ENCODE assay signal across 9 cellular contexts in the genomic region with DNA sequence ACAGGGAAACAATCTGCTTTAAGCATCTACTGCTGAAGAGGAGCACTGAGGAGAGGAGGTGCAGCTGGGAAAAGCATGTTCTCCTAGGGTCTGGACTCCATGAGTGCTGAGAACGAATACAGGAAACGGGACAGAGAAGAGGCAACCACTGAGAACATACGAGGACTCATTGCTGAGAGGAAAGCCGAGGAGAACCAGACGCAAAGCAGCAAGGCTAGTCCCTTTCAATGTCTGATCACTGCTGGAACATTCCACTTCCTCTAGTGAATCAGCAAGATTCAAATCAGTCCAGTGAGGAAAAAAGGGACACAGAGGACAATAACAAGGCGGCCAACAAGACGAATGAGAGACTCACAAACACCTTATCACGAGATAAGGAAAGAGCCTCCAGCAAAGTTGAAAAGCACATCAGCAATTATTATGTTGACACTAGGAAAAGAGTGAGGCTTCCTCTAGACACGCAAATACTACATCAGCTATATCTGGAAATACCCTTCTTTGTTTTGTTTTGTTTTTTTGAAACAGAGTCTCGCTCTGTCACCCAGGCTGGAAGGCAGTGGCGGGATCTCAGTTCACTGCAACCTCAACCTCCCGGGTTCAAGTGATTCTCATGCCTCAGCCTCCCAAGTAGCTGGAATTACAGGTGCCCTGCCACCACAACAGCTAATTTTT. TPM values are rescaled to one million over a fixed set of nuclear protein-coding genes. Genes with fewer than 3 reads are reported as not detected.
A peak's percentile ranks its signal among the peaks of the same experiment; 100 is the strongest.
DNase-seq lines count a peak whose midpoint lies in the region; ATAC-seq and TF ChIP-seq lines count a peak whose summit lies in the region.
"Had no signal": no experiment of that assay in that cellular context is flagged by ENCODE, and none has a peak within 500 bp of the region (broad histone marks: within the 10 kb centered on the region; RNA-seq: fewer than 3 reads in every experiment).

No MANE protein-coding gene starts in this region.

- no peak for DNase-seq in activated T-cell treated with anti-CD3 and anti-CD28 coated beads, Interleukin-2, amount 50 U/mL, for 24 hours
- DNase-seq in activated T-cell treated with anti-CD3 and anti-CD28 coated beads for 4 hours (no peak), astrocyte of the spinal cord (ENCODE audit: low read depth, low spot score) (peak; percentile 21), left lung (no peak), tibial artery (no peak), NCI-H2081 treated with DMSO at 0.1 percent for 48 hours (lab: John Stamatoyannopoulos, UW) (no peak), amniotic stem cell (lab: John Stamatoyannopoulos, UW) (no peak)
- DNase-seq: BE2C had no signal

- in situ Hi-C loops in astrocyte of the spinal cord (cut with HindIII; ENCODE audit: low sequenced_read_pairs) = no loop called here

- intact Hi-C loops in left lung (cut with DNase I) (no loop called here), tibial artery (cut with DNase I; ENCODE audit: low total_unique reads) (no loop called here)

- no peak for TF ChIP-seq CTCF in astrocyte of the spinal cord (IDR thresholded peaks at IDR 0.05; ENCODE audit: low read depth, low read length)
- no peak for TF ChIP-seq CTCF in left lung (IDR thresholded peaks at IDR 0.05)
- no peak for TF ChIP-seq CTCF in tibial artery (IDR thresholded peaks at IDR 0.05)

- H3K4me1 Mint-ChIP-seq in activated T-cell treated with anti-CD3 and anti-CD28 coated beads, Interleukin-2, amount 50 U/mL, for 24 hours (ENCODE audit: low read depth) = peaks cover 19% of the 10 kb centered on the region

- no peaks in the 10 kb centered on the region for H3K27me3 Mint-ChIP-seq in activated T-cell treated with anti-CD3 and anti-CD28 coated beads, Interleukin-2, amount 50 U/mL, for 24 hours

- peaks cover 0 to 97% of the 10 kb centered on the region in 2 donors for H3K36me3 ChIP-seq in left lung
- H3K36me3 ChIP-seq in tibial artery = peaks cover 42 to 91% (median 71%) of the 10 kb centered on the region in 3 donors

- no peaks in the 10 kb centered on the region for H3K9me3 Mint-ChIP-seq in activated T-cell treated with anti-CD3 and anti-CD28 coated beads, Interleukin-2, amount 50 U/mL, for 24 hours

- H3K36me3 Mint-ChIP-seq in activated T-cell treated with anti-CD3 and anti-CD28 coated beads, Interleukin-2, amount 50 U/mL, for 24 hours (ENCODE audit: low read depth) = peaks cover 85% of the 10 kb centered on the region

- no peak overlapping the region for H3K4me3 Mint-ChIP-seq in activated T-cell treated with anti-CD3 and anti-CD28 coated beads, Interleukin-2, amount 50 U/mL, for 24 hours

- ATAC-seq in left lung = peak; percentile 63
- no peak for ATAC-seq in GM19324 (IDR thresholded peaks at IDR 0.05; ENCODE audit: low FRiP score, unreplicated experiment)

- no peaks in the 10 kb centered on the region for H3K27me3 ChIP-seq in left lung
- no peaks in the 10 kb centered on the region for H3K27me3 ChIP-seq in tibial artery
- H3K27me3 ChIP-seq: BE2C had no signal

- H3K27ac Mint-ChIP-seq in activated T-cell treated with anti-CD3 and anti-CD28 coated beads, Interleukin-2, amount 50 U/mL, for 24 hours = peak overlapping the region; percentile 78

- no peaks in the 10 kb centered on the region for H3K9me3 ChIP-seq in left lung
- H3K9me3 ChIP-seq in tibial artery = no peaks in the 10 kb centered on the region
- H3K9me3 ChIP-seq: BE2C had no signal

- H3K4me3 ChIP-seq in astrocyte of the spinal cord (ENCODE audit: low read depth, low read length) = no peak overlapping the region
- no peak overlapping the region for H3K4me3 ChIP-seq in left lung
- no peak overlapping the region for H3K4me3 ChIP-seq in tibial artery

- H3K27ac ChIP-seq in left lung = peak overlapping the region; percentile 78 to 79
- peak overlapping the region; percentile 42 to 44 for H3K27ac ChIP-seq in tibial artery

- peaks cover 0 to 28% of the 10 kb centered on the region in 2 donors for H3K4me1 ChIP-seq in left lung
- H3K4me1 ChIP-seq in tibial artery = peaks cover 0 to 10% (median 4%) of the 10 kb centered on the region in 4 donors
- H3K4me1 ChIP-seq: BE2C had no signal

RNA-seq across cellular contexts. Expression of gene ZZEF1, which starts 41.6 kb away (rescaled TPM):
- 10 to 100 TPM; 39.2 to 56.7 TPM for total RNA-seq in left lung

RNA-seq across cellular contexts. Expression of gene CYB5D2, which starts 41.7 kb away (rescaled TPM):
- 10 to 100 TPM in 1 of 2 donors, 1 to 10 TPM in 1; 9.4 to 11.0 TPM for total RNA-seq in left lung
